ENCODE assay signal across 7 cellular contexts in genomic region chr2:132670104-132670960, GRCh38. TPM values are rescaled to one million over a fixed set of nuclear protein-coding genes. Genes with fewer than 3 reads are reported as not detected.
DNase-seq lines count a peak whose midpoint lies in the region; ATAC-seq lines count a peak whose summit lies in the region.

A gene with protein sequence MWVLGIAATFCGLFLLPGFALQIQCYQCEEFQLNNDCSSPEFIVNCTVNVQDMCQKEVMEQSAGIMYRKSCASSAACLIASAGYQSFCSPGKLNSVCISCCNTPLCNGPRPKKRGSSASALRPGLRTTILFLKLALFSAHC (minus strand): TSS chr2:132670205. CDS start chr2:132669932, 273 bp downstream.

- H3K36me3 ChIP-seq in HUES64 (ENCODE audit: insufficient read depth, low read length) = peaks cover 15% of the 10 kb centered on the region; the same call in 1 of the 2 replicates

- H3K4me3 ChIP-seq in HUES64 (ENCODE audit: low read length) (peak within 1 kb of the TSS; percentile 75), iPS-11a (ENCODE audit: low read depth, low read length) (peak within 1 kb of the TSS; percentile 61), skeletal muscle cell (ENCODE audit: low read depth, low read length) (peak within 1 kb of the TSS; percentile 53)

- DNase-seq in activated naive CD8-positive, alpha-beta T cell treated with anti-CD3 and anti-CD28 coated beads, Interleukin-2, amount 10 ng/mL, durations not matched to agents 7 days and 5 days = no peak
- DNase-seq in skeletal muscle cell (ENCODE audit: low read depth) (no peak), SIG-M5 treated with dmso at 0.1 percent for 504 hours (lab: John Stamatoyannopoulos, UW; ENCODE audit: unreplicated experiment) (no peak)
- DNase-seq in activated effector memory CD4-positive, alpha-beta T cell treated with Interleukin-2 at 50 U/mL for 16 hours = no peak

- no peak within 1 kb of the TSS for H3K4me3 Mint-ChIP-seq in activated naive CD8-positive, alpha-beta T cell treated with anti-CD3 and anti-CD28 coated beads, Interleukin-2, amount 10 ng/mL, durations not matched to agents 7 days and 5 days

- H3K4me1 Mint-ChIP-seq in activated naive CD8-positive, alpha-beta T cell treated with anti-CD3 and anti-CD28 coated beads, Interleukin-2, amount 10 ng/mL, durations not matched to agents 7 days and 5 days = no peaks in the 10 kb centered on the region

- under 1% methylated on average over 55 of the region's 74 CpGs for WGBS in HUES64

- POLR2A ChIA-PET in activated naive CD8-positive, alpha-beta T cell treated with anti-CD3 and anti-CD28 coated beads, Interleukin-2, amount 10 ng/mL, durations not matched to agents 7 days and 5 days (lab: Charles Lee) = no interaction called here

- peak within 1 kb of the TSS; percentile 61 for H3K27ac Mint-ChIP-seq in activated naive CD8-positive, alpha-beta T cell treated with anti-CD3 and anti-CD28 coated beads, Interleukin-2, amount 10 ng/mL, durations not matched to agents 7 days and 5 days

- H3K27ac ChIP-seq in HUES64 (ENCODE audit: low read depth, low read length) = no peak within 1 kb of the TSS

- H3K27me3 Mint-ChIP-seq in activated naive CD8-positive, alpha-beta T cell treated with anti-CD3 and anti-CD28 coated beads, Interleukin-2, amount 10 ng/mL, durations not matched to agents 7 days and 5 days = peaks cover 35% of the 10 kb centered on the region

- H3K36me3 Mint-ChIP-seq in activated naive CD8-positive, alpha-beta T cell treated with anti-CD3 and anti-CD28 coated beads, Interleukin-2, amount 10 ng/mL, durations not matched to agents 7 days and 5 days = peaks cover 2% of the 10 kb centered on the region

- peaks cover 25% of the 10 kb centered on the region for H3K4me1 ChIP-seq in HUES64 (ENCODE audit: insufficient read depth, low read length)

- ATAC-seq in activated naive CD8-positive, alpha-beta T cell treated with anti-CD3 and anti-CD28 coated beads, Interleukin-2, amount 10 ng/mL, durations not matched to agents 7 days and 5 days (ENCODE audit: low read depth) = no peak
- no peak for ATAC-seq in GM18867 (IDR thresholded peaks at IDR 0.05; ENCODE audit: unreplicated experiment)

- H3K9ac ChIP-seq in HUES64 (ENCODE audit: low read depth, low read length) = peak within 1 kb of the TSS; percentile 62; the same call in 1 of the 2 replicates

- H3K27me3 ChIP-seq in HUES64 (ENCODE audit: insufficient read depth, low read length) = peaks cover 55% of the 10 kb centered on the region

- no peaks in the 10 kb centered on the region for H3K9me3 ChIP-seq in HUES64 (ENCODE audit: insufficient read depth, low read depth, low read length)

- no peaks in the 10 kb centered on the region for H3K9me3 Mint-ChIP-seq in activated naive CD8-positive, alpha-beta T cell treated with anti-CD3 and anti-CD28 coated beads, Interleukin-2, amount 10 ng/mL, durations not matched to agents 7 days and 5 days

RNA-seq across cellular contexts. Expression of the gene that starts here (rescaled TPM):
- 2.8 TPM for polyA plus RNA-seq in HUES64 (2013, experiment 1 of 2)
- polyA plus RNA-seq in HUES64 (2013, experiment 2 of 2) = 3.2 TPM
- not detected for total RNA-seq in activated naive CD8-positive, alpha-beta T cell treated with anti-CD3 and anti-CD28 coated beads, Interleukin-2, amount 10 ng/mL, durations not matched to agents 7 days and 5 days
